ENCODE assay signal across 12 cellular contexts in the genomic region with DNA sequence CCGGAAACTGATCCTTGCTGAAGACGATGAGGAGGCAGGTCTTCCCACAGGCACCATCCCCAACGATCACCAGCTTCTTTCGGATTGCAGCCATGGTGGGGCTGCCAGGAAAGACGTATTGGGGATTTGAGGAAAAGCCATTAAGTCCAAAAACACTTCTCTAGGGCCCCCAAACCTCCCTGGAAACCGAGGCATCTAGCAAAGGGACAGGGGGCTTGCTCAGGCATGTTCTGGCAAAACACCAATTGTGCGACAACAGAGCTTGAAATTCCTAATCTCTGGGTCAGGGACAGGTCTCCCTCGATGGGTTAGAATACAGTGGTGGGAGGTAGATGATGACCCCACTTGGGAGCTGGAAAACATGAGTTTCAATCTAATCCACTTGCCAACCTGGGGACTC. TPM values are rescaled to one million over a fixed set of nuclear protein-coding genes. Genes with fewer than 3 reads are reported as not detected.
DNase-seq lines count a peak whose midpoint lies in the region; ATAC-seq, FAIRE-seq and TF ChIP-seq lines count a peak whose summit lies in the region.
"Had no signal": no experiment of that assay in that cellular context is flagged by ENCODE, and none has a peak within 500 bp of the region (broad histone marks: within the 10 kb centered on the region; RNA-seq: fewer than 3 reads in every experiment).

No MANE protein-coding gene starts in this region.

- peaks cover 19% of the 10 kb centered on the region for H3K36me3 Mint-ChIP-seq in neural progenitor cell

- no peak for DNase-seq in right lobe of liver
- DNase-seq in HepG2 (ENCODE audit: low spot score) = no peak
- no peak for DNase-seq in dorsolateral prefrontal cortex
- DNase-seq in neural progenitor cell (ENCODE audit: low spot score) = no peak
- DNase-seq in NCI-H1694 treated with DMSO at 0.1 percent for 48 hours (lab: John Stamatoyannopoulos, UW) = no peak
- no peak for DNase-seq in Kasumi-1 (lab: John Stamatoyannopoulos, UW)
- DNase-seq: NCI-H1092 treated with DMSO at 0.1 percent for 48 hours; stimulated activated CD4-positive, alpha-beta T cell treated with anti-CD3 and anti-CD28 coated beads, Interleukin-4, amount 100 ng/mL, for 4 hours had no signal

- FAIRE-seq in HepG2 (lab: Jason Lieb, UNC) = no peak

- no peak overlapping the region for H3K27ac Mint-ChIP-seq in neural progenitor cell
- H3K27ac Mint-ChIP-seq: dendritic cell treated with granulocyte-macrophage colony-stimulating factor and Interleukin-4, amounts not matched to agents 40 ng/mL and 50 ng/mL, for 4 days had no signal

- H4K20me1 ChIP-seq in HepG2 (ENCODE audit: insufficient read depth, low read length) (no peaks in the 10 kb centered on the region), neural progenitor cell (ENCODE audit: low read depth) (peaks cover 26% of the 10 kb centered on the region)

- peaks cover 4 to 58% (median 30%) of the 10 kb centered on the region in 4 donors for H3K4me1 ChIP-seq in right lobe of liver
- H3K4me1 ChIP-seq in HepG2 (ENCODE audit: insufficient read depth, low read length) = peaks cover 75% of the 10 kb centered on the region
- H3K4me1 ChIP-seq in neural progenitor cell = peaks cover 24% of the 10 kb centered on the region

- H3K4me1 Mint-ChIP-seq in neural progenitor cell = peaks cover 73% of the 10 kb centered on the region

- WGBS in right lobe of liver (ENCODE audit: insufficient coverage, low coverage, low lambda C conversion rate, missing lambda C conversion rate) = 48% methylated on average over 2 of the region's 8 CpGs
- 97% methylated on average over 7 of the region's 8 CpGs for WGBS in HepG2 (ENCODE audit: low lambda C conversion rate)

- H3K36me3 ChIP-seq in right lobe of liver (peaks cover 0 to 16% (median 0%) of the 10 kb centered on the region in 4 donors), HepG2 (replicated peaks in 1 of 2; ENCODE audit: control insufficient read depth in 1 of 2, insufficient read depth in 2 of 2, low read length in 2 of 2) (peaks cover 6 to 33% of the 10 kb centered on the region in 2 experiments; a peak in 4 of 5 replicates), neural progenitor cell (no peaks in the 10 kb centered on the region)

- H3K79me2 ChIP-seq in HepG2 (ENCODE audit: insufficient read depth, low read length) (peaks cover 22% of the 10 kb centered on the region), neural progenitor cell (ENCODE audit: low read depth) (no peaks in the 10 kb centered on the region)

- no peak for TF ChIP-seq EP300 in HepG2 (IDR thresholded peaks at IDR 0.05; ENCODE audit: low read depth in 2 of 2, low read length in 2 of 2)
- TF ChIP-seq EP300 in HepG2 (CRISPR knock-in tag; IDR thresholded peaks at IDR 0.05; ENCODE audit: borderline replicate concordance) = no peak

- peaks cover 27% of the 10 kb centered on the region for H3K27me3 Mint-ChIP-seq in neural progenitor cell (ENCODE audit: insufficient read depth, low read depth)

- H2AFZ ChIP-seq in HepG2 (ENCODE audit: low read length) (no peak overlapping the region), neural progenitor cell (replicated peaks) (no peak overlapping the region)

- no peak for TF ChIP-seq RAD21 in HepG2 (CRISPR knock-in tag; IDR thresholded peaks at IDR 0.05)

- H3K9me3 ChIP-seq in right lobe of liver (no peaks in the 10 kb centered on the region), HepG2 (ENCODE audit: low read length) (no peaks in the 10 kb centered on the region), neural progenitor cell (ENCODE audit: low read depth) (no peaks in the 10 kb centered on the region)

- CTCF ChIA-PET in HepG2 (lab: Yijun Ruan, JAX; ENCODE audit: low intra/inter-chr PET ratio, low total read pairs) = no interaction called here

- H3K4me2 ChIP-seq in HepG2 (ENCODE audit: low read depth, low read length) = no peak overlapping the region
- H3K4me2 ChIP-seq in neural progenitor cell = no peak overlapping the region

- ATAC-seq in right lobe of liver (no peak), HepG2 (no peak), GM18517 (IDR thresholded peaks at IDR 0.05; ENCODE audit: unreplicated experiment) (no peak), HG02642 (IDR thresholded peaks at IDR 0.05; ENCODE audit: poor library complexity, unreplicated experiment) (no peak)

- H3K9ac ChIP-seq in HepG2 (ENCODE audit: insufficient read depth, low read depth, low read length) (no peak overlapping the region; the same call in 1 of the 2 replicates), neural progenitor cell (no peak overlapping the region)

- H3K4me3 ChIP-seq in right lobe of liver = no peak overlapping the region
- no peak overlapping the region for H3K4me3 ChIP-seq in HepG2 (replicated peaks in 1 of 3; ENCODE audit: insufficient read depth in 1 of 3, low read depth in 2 of 3, low read length in 3 of 3)
- H3K4me3 ChIP-seq in dorsolateral prefrontal cortex = peak overlapping the region in 5 of 59 donors; percentile 1 to 85 (median 60)
- H3K4me3 ChIP-seq in neural progenitor cell = no peak overlapping the region

- intact Hi-C loops in right lobe of liver (cut with DNase I) = loop anchor here in 1 of 2 donors (10.0 kb wide), 2 partner anchors 79 to 199 kb away; a partner anchor contains a TSS
- intact Hi-C loops in HepG2 (cut with micrococcal nuclease; ENCODE audit: unreplicated experiment) = no loop called here
- intact Hi-C loops in dorsolateral prefrontal cortex (cut with DNase I) = loop anchor here (2.0 to 5.0 kb wide), 4 partner anchors 29 to 306 kb away; a partner anchor contains a TSS

- in situ Hi-C loops in HepG2 (cut with HindIII; ENCODE audit: extremely low pct_ligation_motif_present, low pct_unique_long_range_greater_than_20kb) = loop anchor here (10.0 to 25.0 kb wide), 2 partner anchors 199 to 334 kb away; a partner anchor contains a TSS

- POLR2A ChIA-PET in HepG2 (lab: Yijun Ruan, JAX) = interaction anchor here (2.0 to 9.2 kb wide), 2 partner anchors 30 to 85 kb away, joined by 16 to 251 read pairs; a partner anchor contains a TSS

- TF ChIP-seq POLR2A in right lobe of liver (IDR thresholded peaks at IDR 0.05) (no peak), HepG2 (IDR thresholded peaks at IDR 0.05; ENCODE audit: insufficient read depth in 1 of 2, low read depth in 2 of 2, low read length in 2 of 2) (no peak)

- H3K27ac ChIP-seq in right lobe of liver (peak overlapping the region in 2 of 3 donors; percentile 75 to 92), HepG2 (ENCODE audit: extremely low read length, insufficient read depth, low read length) (no peak overlapping the region), dorsolateral prefrontal cortex (peak overlapping the region in 53 of 59 donors; percentile 2 to 96 (median 85)), neural progenitor cell (no peak overlapping the region)
- H3K27ac ChIP-seq: HL-60 had no signal

- no TSS peak for BruUV-seq in HepG2 (replicated peaks; lab: Mats Ljungman, UMichigan)

- peaks cover 14% of the 10 kb centered on the region for H3F3A ChIP-seq in neural progenitor cell (ENCODE audit: low read depth)

- H3K27me3 ChIP-seq in right lobe of liver (no peaks in the 10 kb centered on the region), HepG2 (ENCODE audit: control insufficient read depth in 1 of 2, insufficient read depth in 2 of 2, low read length in 2 of 2) (peaks cover 0 to 12% of the 10 kb centered on the region in 2 experiments; a peak in 1 of 5 replicates), dorsolateral prefrontal cortex (no peaks in the 10 kb centered on the region), neural progenitor cell (peaks cover 19% of the 10 kb centered on the region)

- H3K4me3 Mint-ChIP-seq in neural progenitor cell = peak overlapping the region; percentile 82
- H3K4me3 Mint-ChIP-seq: dendritic cell treated with granulocyte-macrophage colony-stimulating factor and Interleukin-4, amounts not matched to agents 40 ng/mL and 50 ng/mL, for 4 days had no signal

- no peak for TF ChIP-seq CTCF in right lobe of liver (IDR thresholded peaks at IDR 0.05)
- TF ChIP-seq CTCF in HepG2 (CRISPR knock-in tag; IDR thresholded peaks at IDR 0.05) = no peak
- TF ChIP-seq CTCF in dorsolateral prefrontal cortex (IDR thresholded peaks at IDR 0.05 in 54 of 56, conservative IDR thresholded peaks at IDR 0.05 in 2 of 56; ENCODE audit: low read depth in 1 of 56, partially characterized antibody in 56 of 56) = no peak
- TF ChIP-seq CTCF in neural progenitor cell (IDR thresholded peaks at IDR 0.05) = no peak

- H3K9me3 Mint-ChIP-seq in neural progenitor cell = no peaks in the 10 kb centered on the region
- H3K9me3 Mint-ChIP-seq: dendritic cell treated with granulocyte-macrophage colony-stimulating factor and Interleukin-4, amounts not matched to agents 40 ng/mL and 50 ng/mL, for 4 days had no signal

RNA-seq across cellular contexts. Expression of a gene that starts 3.2 kb away (rescaled TPM):
- total RNA-seq in right lobe of liver = 100 to 1,000 TPM in 3 of 6 experiments, 10 to 100 TPM in 3; 47.9 to 207 (median 107) TPM
- total RNA-seq in HepG2 (2016; rRNA removed; fragmentation: Illumina TruSeq; extraction: Trizol) = 64.3 and 67.4 TPM in 2 replicates
- 40.7 and 41.9 TPM in 2 replicates for total RNA-seq in HepG2 (2016; cell fraction: cytosol; rRNA removed; fragmentation: Illumina TruSeq; extraction: Trizol; ENCODE audit: low read depth)
- 68.8 and 78.0 TPM in 2 replicates for total RNA-seq in HepG2 (2016; cell fraction: insoluble cytoplasmic fraction; rRNA removed; fragmentation: Illumina TruSeq; extraction: Trizol)
- total RNA-seq in HepG2 (2016; cell fraction: membrane; rRNA removed; fragmentation: Illumina TruSeq; extraction: Trizol) = 52.1 and 54.9 TPM in 2 replicates
- total RNA-seq in HepG2 (2016; cell fraction: nucleus; rRNA removed; fragmentation: Illumina TruSeq; extraction: Trizol) = 31.5 and 32.7 TPM in 2 replicates
- 182 and 203 TPM in 2 replicates for polyA plus RNA-seq in HepG2 (2011; rRNA removed)
- 242 and 267 TPM in 2 replicates for polyA plus RNA-seq in HepG2 (2011; cell fraction: cytosol; rRNA removed)
- 113 and 161 TPM in 2 replicates for polyA plus RNA-seq in HepG2 (2011; cell fraction: nucleus; rRNA removed)
- 110 and 146 TPM in 2 replicates for polyA plus RNA-seq in HepG2 (2012)
- 46.2 and 50.8 TPM in 2 replicates for polyA plus RNA-seq in HepG2 (2016; cell fraction: cytosol; fragmentation: Illumina TruSeq; extraction: Trizol; ENCODE audit: low read depth)
- polyA plus RNA-seq in HepG2 (2016; cell fraction: insoluble cytoplasmic fraction; fragmentation: Illumina TruSeq; extraction: Trizol; ENCODE audit: low read depth) = 85.4 and 98.1 TPM in 2 replicates
- polyA plus RNA-seq in HepG2 (2016; cell fraction: membrane; fragmentation: Illumina TruSeq; extraction: Trizol; ENCODE audit: low read depth) = 52.0 and 55.8 TPM in 2 replicates
- polyA plus RNA-seq in HepG2 (2016; cell fraction: nucleus; fragmentation: Illumina TruSeq; extraction: Trizol; ENCODE audit: insufficient read depth, low read depth) = 65.0 and 66.7 TPM in 2 replicates
- 93.1 and 215 TPM in 2 replicates for polyA minus RNA-seq in HepG2 (2011; rRNA and poly(A)+ RNA removed; ENCODE audit: low replicate concordance)
- polyA minus RNA-seq in HepG2 (2011; cell fraction: cytosol; rRNA and poly(A)+ RNA removed) = 55.3 and 74.0 TPM in 2 replicates
- 47.8 and 64.6 TPM in 2 replicates for polyA minus RNA-seq in HepG2 (2011; cell fraction: nucleus; rRNA and poly(A)+ RNA removed)
- 100 to 1,000 TPM in 21 of 120 experiments, 10 to 100 TPM in 99; 36.8 to 162 (median 72.5) TPM for total RNA-seq in dorsolateral prefrontal cortex
- 36.3 and 41.8 TPM in 2 replicates for total RNA-seq in neural progenitor cell (ENCODE audit: low replicate concordance)

RNA-seq across cellular contexts. Expression of a gene that starts 11.4 kb away (rescaled TPM):
- total RNA-seq in right lobe of liver (1 to 10 TPM in 1 of 6 experiments, under 1 TPM in 5; 0.15 to 1.2 (median 0.40) TPM), HepG2 (2016; rRNA removed; fragmentation: Illumina TruSeq; extraction: Trizol) (0.07 TPM in 1 of 2 replicates, not detected in the other), dorsolateral prefrontal cortex (10 to 100 TPM in 6 of 120 experiments, 1 to 10 TPM in 114; 2.4 to 11.9 (median 6.6) TPM), neural progenitor cell (ENCODE audit: low replicate concordance) (1.8 and 2.7 TPM in 2 replicates)
- not detected in 2 replicates for total RNA-seq in HepG2 (2016; cell fraction: cytosol; rRNA removed; fragmentation: Illumina TruSeq; extraction: Trizol; ENCODE audit: low read depth)
- total RNA-seq in HepG2 (2016; cell fraction: insoluble cytoplasmic fraction; rRNA removed; fragmentation: Illumina TruSeq; extraction: Trizol) = 0.09 and 0.11 TPM in 2 replicates
- total RNA-seq in HepG2 (2016; cell fraction: membrane; rRNA removed; fragmentation: Illumina TruSeq; extraction: Trizol) = 0.12 TPM in 1 of 2 replicates, not detected in the other
- not detected in 2 replicates for total RNA-seq in HepG2 (2016; cell fraction: nucleus; rRNA removed; fragmentation: Illumina TruSeq; extraction: Trizol)
- 0.22 and 0.50 TPM in 2 replicates for polyA plus RNA-seq in HepG2 (2011; rRNA removed)
- polyA plus RNA-seq in HepG2 (2011; cell fraction: cytosol; rRNA removed) = 0.36 and 0.40 TPM in 2 replicates
- polyA plus RNA-seq in HepG2 (2011; cell fraction: nucleus; rRNA removed) = 1.2 TPM in 2 replicates
- polyA plus RNA-seq in HepG2 (2012) = 0.32 and 0.37 TPM in 2 replicates
- not detected in 2 replicates for polyA plus RNA-seq in HepG2 (2016; cell fraction: cytosol; fragmentation: Illumina TruSeq; extraction: Trizol; ENCODE audit: low read depth)
- polyA plus RNA-seq in HepG2 (2016; cell fraction: insoluble cytoplasmic fraction; fragmentation: Illumina TruSeq; extraction: Trizol; ENCODE audit: low read depth) = not detected in 2 replicates
- polyA plus RNA-seq in HepG2 (2016; cell fraction: membrane; fragmentation: Illumina TruSeq; extraction: Trizol; ENCODE audit: low read depth) = 0.09 TPM in 1 of 2 replicates, not detected in the other
- not detected in 2 replicates for polyA plus RNA-seq in HepG2 (2016; cell fraction: nucleus; fragmentation: Illumina TruSeq; extraction: Trizol; ENCODE audit: insufficient read depth, low read depth)
- 0.30 and 0.49 TPM in 2 replicates for polyA minus RNA-seq in HepG2 (2011; rRNA and poly(A)+ RNA removed; ENCODE audit: low replicate concordance)
- not detected in 2 replicates for polyA minus RNA-seq in HepG2 (2011; cell fraction: cytosol; rRNA and poly(A)+ RNA removed)
- not detected in 2 replicates for polyA minus RNA-seq in HepG2 (2011; cell fraction: nucleus; rRNA and poly(A)+ RNA removed)

RNA-seq across cellular contexts. Expression of a gene that starts 29.2 kb away (rescaled TPM):
- total RNA-seq in right lobe of liver (10 to 100 TPM; 32.3 to 55.8 (median 46.2) TPM), HepG2 (2016; rRNA removed; fragmentation: Illumina TruSeq; extraction: Trizol) (38.0 and 56.4 TPM in 2 replicates), dorsolateral prefrontal cortex (10 to 100 TPM; 12.5 to 54.5 (median 25.7) TPM), neural progenitor cell (ENCODE audit: low replicate concordance) (47.5 and 92.2 TPM in 2 replicates)
- total RNA-seq in HepG2 (2016; cell fraction: cytosol; rRNA removed; fragmentation: Illumina TruSeq; extraction: Trizol; ENCODE audit: low read depth) = 8.9 and 12.9 TPM in 2 replicates
- total RNA-seq in HepG2 (2016; cell fraction: insoluble cytoplasmic fraction; rRNA removed; fragmentation: Illumina TruSeq; extraction: Trizol) = 38.3 and 56.0 TPM in 2 replicates
- 16.5 and 18.1 TPM in 2 replicates for total RNA-seq in HepG2 (2016; cell fraction: membrane; rRNA removed; fragmentation: Illumina TruSeq; extraction: Trizol)
- total RNA-seq in HepG2 (2016; cell fraction: nucleus; rRNA removed; fragmentation: Illumina TruSeq; extraction: Trizol) = 73.8 and 86.8 TPM in 2 replicates
- polyA plus RNA-seq in HepG2 (2011; rRNA removed) = 58.2 and 70.6 TPM in 2 replicates
- polyA plus RNA-seq in HepG2 (2011; cell fraction: cytosol; rRNA removed) = 29.1 and 29.4 TPM in 2 replicates
- 312 and 401 TPM in 2 replicates for polyA plus RNA-seq in HepG2 (2011; cell fraction: nucleus; rRNA removed)
- 49.6 and 55.9 TPM in 2 replicates for polyA plus RNA-seq in HepG2 (2012)
- 11.5 and 13.4 TPM in 2 replicates for polyA plus RNA-seq in HepG2 (2016; cell fraction: cytosol; fragmentation: Illumina TruSeq; extraction: Trizol; ENCODE audit: low read depth)
- polyA plus RNA-seq in HepG2 (2016; cell fraction: insoluble cytoplasmic fraction; fragmentation: Illumina TruSeq; extraction: Trizol; ENCODE audit: low read depth) = 53.0 and 64.1 TPM in 2 replicates
- polyA plus RNA-seq in HepG2 (2016; cell fraction: membrane; fragmentation: Illumina TruSeq; extraction: Trizol; ENCODE audit: low read depth) = 20.2 and 20.9 TPM in 2 replicates
- polyA plus RNA-seq in HepG2 (2016; cell fraction: nucleus; fragmentation: Illumina TruSeq; extraction: Trizol; ENCODE audit: insufficient read depth, low read depth) = 253 and 261 TPM in 2 replicates
- 73.5 and 79.2 TPM in 2 replicates for polyA minus RNA-seq in HepG2 (2011; rRNA and poly(A)+ RNA removed; ENCODE audit: low replicate concordance)
- 22.2 and 39.1 TPM in 2 replicates for polyA minus RNA-seq in HepG2 (2011; cell fraction: cytosol; rRNA and poly(A)+ RNA removed)
- polyA minus RNA-seq in HepG2 (2011; cell fraction: nucleus; rRNA and poly(A)+ RNA removed) = 92.0 and 96.2 TPM in 2 replicates

Comparison
In these comparisons a context has a peak if more than half of its experiments do, and no peak if none do; other contexts are left out.
1. H3K27ac ChIP-seq: peak in right lobe of liver (2 of 3) and dorsolateral prefrontal cortex (53 of 59); none in HepG2 (single experiment) and neural progenitor cell (single experiment).